In the genomic region with DNA sequence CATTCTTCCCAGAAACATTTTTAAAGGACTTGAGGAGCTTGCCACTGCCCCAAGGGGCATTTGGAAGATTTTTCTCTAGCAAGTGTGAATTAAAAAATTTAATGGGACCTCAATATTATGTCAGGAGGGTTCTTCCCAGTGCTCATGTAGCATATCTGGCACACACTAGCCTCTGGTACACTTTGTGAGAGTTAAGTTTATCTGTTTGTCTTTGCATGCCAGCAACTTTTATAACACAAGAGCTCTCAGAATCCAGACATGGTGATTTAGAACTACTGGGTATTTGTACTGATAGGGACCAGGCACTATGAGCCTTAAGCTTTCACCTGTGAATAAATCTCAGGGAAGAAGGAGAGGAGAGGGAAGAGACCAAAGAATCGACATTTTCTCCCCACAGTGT, we compare ENCODE assay signal across 30 cellular contexts. TPM values are rescaled to one million over a fixed set of nuclear protein-coding genes. Genes with fewer than 3 reads are reported as not detected.
DNase-seq lines count a peak whose midpoint lies in the region; ATAC-seq and TF ChIP-seq lines count a peak whose summit lies in the region.
"Had no signal": no experiment of that assay in that cellular context is flagged by ENCODE, and none has a peak within 500 bp of the region (broad histone marks: within the 10 kb centered on the region; RNA-seq: fewer than 3 reads in every experiment).

No MANE protein-coding gene starts in this region.

- ATAC-seq in left lung = peak; percentile 55
- ATAC-seq: A549; CD8-positive, alpha-beta T cell had no signal

- no peak for TF ChIP-seq CTCF in left lung (IDR thresholded peaks at IDR 0.05)

- no peak overlapping the region for H3K27ac ChIP-seq in left lung
- H3K27ac ChIP-seq: 22Rv1; A549; BLaER1; BLaER1 treated with 17β-estradiol and CSF1 and Interleukin-3, amounts not matched to agents 10 nM and 100 nM; C4-2B had no signal

- H3K4me1 ChIP-seq in left lung = no peaks in the 10 kb centered on the region
- H3K4me1 ChIP-seq: A549, BE2C, Caco-2 had no signal

- DNase-seq in left lung (no peak), KG1 (lab: John Stamatoyannopoulos, UW) (no peak)
- DNase-seq: 8988T; ACHN; AML-193; BE2C; C1 segment of cervical spinal cord; Calu3; CD4-positive, alpha-beta memory T cell; CD4-positive, alpha-beta T cell; CD4-positive, CD25-positive, alpha-beta regulatory T cell; CD8-positive, alpha-beta memory T cell; CD8-positive, alpha-beta T cell; COR-L47; DMS 273 treated with DMSO at 0.1 percent for 48 hours; DMS153; DMS79; DMS79 treated with DMSO at 0.1 percent for 48 hours; DND-41; EL had no signal

- intact Hi-C loops in left lung (cut with DNase I) = no loop called here

- H3K27me3 ChIP-seq in left lung = peaks cover 0 to 71% of the 10 kb centered on the region in 2 donors
- H3K27me3 ChIP-seq: BLaER1; BLaER1 treated with 17β-estradiol and CSF1 and Interleukin-3, amounts not matched to agents 10 nM and 100 nM had no signal

- H3K36me3 ChIP-seq in left lung = no peaks in the 10 kb centered on the region
- H3K36me3 ChIP-seq: BE2C; BLaER1; BLaER1 treated with 17β-estradiol and CSF1 and Interleukin-3, amounts not matched to agents 10 nM and 100 nM had no signal

- H3K9me3 ChIP-seq in left lung = no peaks in the 10 kb centered on the region
- H3K9me3 ChIP-seq: A549; BE2C; BLaER1; BLaER1 treated with 17β-estradiol and CSF1 and Interleukin-3, amounts not matched to agents 10 nM and 100 nM had no signal

- no peak overlapping the region for H3K4me3 ChIP-seq in left lung
- H3K4me3 ChIP-seq: A549; BLaER1; BLaER1 treated with 17β-estradiol and CSF1 and Interleukin-3, amounts not matched to agents 10 nM and 100 nM had no signal

RNA-seq across cellular contexts. Expression of gene SPINT3, which starts 12.9 kb away (rescaled TPM):
- not detected for total RNA-seq in left lung
- total RNA-seq: A172; A673; B cell; Caco-2; Calu3; CD4-positive, alpha-beta memory T cell; CD4-positive, alpha-beta T cell; CD4-positive, CD25-positive, alpha-beta regulatory T cell; CD8-positive, alpha-beta memory T cell; CD8-positive, alpha-beta T cell; Daoy had no signal

RNA-seq across cellular contexts. Expression of gene WFDC2, which starts 33.0 kb away (rescaled TPM):
- 100 to 1,000 TPM; 232 to 258 TPM for total RNA-seq in left lung
- total RNA-seq: A172; A673; B cell; CD4-positive, alpha-beta T cell; CD4-positive, CD25-positive, alpha-beta regulatory T cell; CD8-positive, alpha-beta T cell; Daoy had no signal

RNA-seq across cellular contexts. Expression of gene WFDC6, which starts 36.7 kb away (rescaled TPM):
- not detected for total RNA-seq in left lung
- total RNA-seq: A172; A673; B cell; Caco-2; Calu3; CD4-positive, alpha-beta memory T cell; CD4-positive, alpha-beta T cell; CD4-positive, CD25-positive, alpha-beta regulatory T cell; CD8-positive, alpha-beta memory T cell; CD8-positive, alpha-beta T cell; Daoy had no signal

RNA-seq across cellular contexts. Expression of gene EPPIN, which starts 44.6 kb away (rescaled TPM):
- not detected for total RNA-seq in left lung
- total RNA-seq: A172; A673; B cell; Caco-2; Calu3; CD4-positive, alpha-beta memory T cell; CD4-positive, alpha-beta T cell; CD4-positive, CD25-positive, alpha-beta regulatory T cell; CD8-positive, alpha-beta memory T cell; CD8-positive, alpha-beta T cell; Daoy had no signal
